In the genomic region with DNA sequence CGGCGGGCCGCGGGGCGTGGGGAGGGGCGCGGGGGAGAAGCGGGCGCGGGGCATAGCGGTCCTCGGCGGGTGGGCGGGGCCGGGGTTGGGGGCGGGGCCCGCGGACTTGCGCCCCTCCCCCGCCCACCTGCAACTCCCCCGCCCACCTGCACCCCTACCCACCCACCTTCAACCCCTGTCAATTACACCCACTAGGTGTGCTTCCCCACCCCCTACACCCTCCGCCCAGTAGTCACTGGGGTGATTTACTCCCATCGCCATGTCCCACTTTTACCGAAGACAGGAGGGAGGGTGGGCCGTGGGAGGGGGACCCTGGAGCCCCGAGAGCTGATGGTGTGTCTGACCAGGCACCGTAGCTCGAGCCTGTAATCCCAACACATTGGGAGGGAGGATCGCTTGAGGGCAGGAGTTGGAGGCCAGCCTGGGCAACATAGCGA, we compare ENCODE assay signal across 1 cellular context.
TF ChIP-seq lines count a peak whose summit lies in the region.

No MANE protein-coding gene starts in this region.

TF ChIP-seq in HCT116, 20 proteins besides CTCF, POLR2A, EP300 and RAD21 (continued from another document):
- TF ChIP-seq, protein P1, sequence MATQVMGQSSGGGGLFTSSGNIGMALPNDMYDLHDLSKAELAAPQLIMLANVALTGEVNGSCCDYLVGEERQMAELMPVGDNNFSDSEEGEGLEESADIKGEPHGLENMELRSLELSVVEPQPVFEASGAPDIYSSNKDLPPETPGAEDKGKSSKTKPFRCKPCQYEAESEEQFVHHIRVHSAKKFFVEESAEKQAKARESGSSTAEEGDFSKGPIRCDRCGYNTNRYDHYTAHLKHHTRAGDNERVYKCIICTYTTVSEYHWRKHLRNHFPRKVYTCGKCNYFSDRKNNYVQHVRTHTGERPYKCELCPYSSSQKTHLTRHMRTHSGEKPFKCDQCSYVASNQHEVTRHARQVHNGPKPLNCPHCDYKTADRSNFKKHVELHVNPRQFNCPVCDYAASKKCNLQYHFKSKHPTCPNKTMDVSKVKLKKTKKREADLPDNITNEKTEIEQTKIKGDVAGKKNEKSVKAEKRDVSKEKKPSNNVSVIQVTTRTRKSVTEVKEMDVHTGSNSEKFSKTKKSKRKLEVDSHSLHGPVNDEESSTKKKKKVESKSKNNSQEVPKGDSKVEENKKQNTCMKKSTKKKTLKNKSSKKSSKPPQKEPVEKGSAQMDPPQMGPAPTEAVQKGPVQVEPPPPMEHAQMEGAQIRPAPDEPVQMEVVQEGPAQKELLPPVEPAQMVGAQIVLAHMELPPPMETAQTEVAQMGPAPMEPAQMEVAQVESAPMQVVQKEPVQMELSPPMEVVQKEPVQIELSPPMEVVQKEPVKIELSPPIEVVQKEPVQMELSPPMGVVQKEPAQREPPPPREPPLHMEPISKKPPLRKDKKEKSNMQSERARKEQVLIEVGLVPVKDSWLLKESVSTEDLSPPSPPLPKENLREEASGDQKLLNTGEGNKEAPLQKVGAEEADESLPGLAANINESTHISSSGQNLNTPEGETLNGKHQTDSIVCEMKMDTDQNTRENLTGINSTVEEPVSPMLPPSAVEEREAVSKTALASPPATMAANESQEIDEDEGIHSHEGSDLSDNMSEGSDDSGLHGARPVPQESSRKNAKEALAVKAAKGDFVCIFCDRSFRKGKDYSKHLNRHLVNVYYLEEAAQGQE (IDR thresholded peaks at IDR 0.05; ENCODE audit: low read depth): no peak
- TF ChIP-seq, protein P2, sequence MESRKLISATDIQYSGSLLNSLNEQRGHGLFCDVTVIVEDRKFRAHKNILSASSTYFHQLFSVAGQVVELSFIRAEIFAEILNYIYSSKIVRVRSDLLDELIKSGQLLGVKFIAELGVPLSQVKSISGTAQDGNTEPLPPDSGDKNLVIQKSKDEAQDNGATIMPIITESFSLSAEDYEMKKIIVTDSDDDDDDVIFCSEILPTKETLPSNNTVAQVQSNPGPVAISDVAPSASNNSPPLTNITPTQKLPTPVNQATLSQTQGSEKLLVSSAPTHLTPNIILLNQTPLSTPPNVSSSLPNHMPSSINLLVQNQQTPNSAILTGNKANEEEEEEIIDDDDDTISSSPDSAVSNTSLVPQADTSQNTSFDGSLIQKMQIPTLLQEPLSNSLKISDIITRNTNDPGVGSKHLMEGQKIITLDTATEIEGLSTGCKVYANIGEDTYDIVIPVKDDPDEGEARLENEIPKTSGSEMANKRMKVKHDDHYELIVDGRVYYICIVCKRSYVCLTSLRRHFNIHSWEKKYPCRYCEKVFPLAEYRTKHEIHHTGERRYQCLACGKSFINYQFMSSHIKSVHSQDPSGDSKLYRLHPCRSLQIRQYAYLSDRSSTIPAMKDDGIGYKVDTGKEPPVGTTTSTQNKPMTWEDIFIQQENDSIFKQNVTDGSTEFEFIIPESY (IDR thresholded peaks at IDR 0.05; ENCODE audit: extremely low read depth, insufficient replicate concordance, low read length): no peak
- no peak for TF ChIP-seq EZH2phosphoT487 (IDR thresholded peaks at IDR 0.05; ENCODE audit: borderline replicate concordance)
- TF ChIP-seq FOSL1 (IDR thresholded peaks at IDR 0.05; ENCODE audit: low read depth): no peak
- no peak for TF ChIP-seq YY1 (IDR thresholded peaks at IDR 0.05; ENCODE audit: extremely low read depth, insufficient replicate concordance, low read depth, low read length)
- TF ChIP-seq, protein P3, sequence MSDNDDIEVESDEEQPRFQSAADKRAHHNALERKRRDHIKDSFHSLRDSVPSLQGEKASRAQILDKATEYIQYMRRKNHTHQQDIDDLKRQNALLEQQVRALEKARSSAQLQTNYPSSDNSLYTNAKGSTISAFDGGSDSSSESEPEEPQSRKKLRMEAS (IDR thresholded peaks at IDR 0.05): no peak
- TF ChIP-seq SIN3A (IDR thresholded peaks at IDR 0.05; ENCODE audit: low read depth): no peak
- TF ChIP-seq CBX3 (IDR thresholded peaks at IDR 0.05; ENCODE audit: low read depth): no peak
- TF ChIP-seq, protein P4, sequence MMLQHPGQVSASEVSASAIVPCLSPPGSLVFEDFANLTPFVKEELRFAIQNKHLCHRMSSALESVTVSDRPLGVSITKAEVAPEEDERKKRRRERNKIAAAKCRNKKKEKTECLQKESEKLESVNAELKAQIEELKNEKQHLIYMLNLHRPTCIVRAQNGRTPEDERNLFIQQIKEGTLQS (IDR thresholded peaks at IDR 0.05): no peak
- no peak for TF ChIP-seq JUND (IDR thresholded peaks at IDR 0.05)
- no peak for TF ChIP-seq ZNF274 (IDR thresholded peaks at IDR 0.05; ENCODE audit: low read depth, low read length)
- TF ChIP-seq EZH2 (IDR thresholded peaks at IDR 0.05): no peak
- no peak for TF ChIP-seq TCF7L2 (IDR thresholded peaks at IDR 0.05; ENCODE audit: borderline replicate concordance, extremely low read depth, insufficient read depth, insufficient read length)
- no peak for TF ChIP-seq ZFX (IDR thresholded peaks at IDR 0.05)
TF ChIP-seq in HCT116: peak in this region for 0.
